ENCODE assay signal across 22 cellular contexts in the genomic region with DNA sequence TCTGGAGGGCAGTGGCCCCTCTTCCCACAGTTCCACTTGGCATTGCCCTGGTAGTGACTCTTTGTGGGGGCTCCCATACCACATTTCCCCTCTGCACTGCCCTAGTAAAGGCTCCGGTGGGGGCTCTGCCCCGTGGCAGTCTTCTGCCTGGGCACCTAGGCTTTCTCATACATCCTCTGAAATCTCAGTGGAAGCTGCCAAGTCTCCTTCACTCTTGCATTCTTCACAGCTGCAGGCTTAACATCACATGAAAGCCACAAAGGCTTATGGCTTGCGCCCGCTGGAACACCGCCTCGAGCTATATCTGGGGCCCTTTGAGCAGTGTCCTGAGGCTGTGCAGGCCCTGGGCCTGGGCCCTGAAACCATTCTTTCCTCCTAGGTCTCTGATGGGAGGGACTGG. TPM values are rescaled to one million over a fixed set of nuclear protein-coding genes. Genes with fewer than 3 reads are reported as not detected.
DNase-seq lines count a peak whose midpoint lies in the region; ATAC-seq and TF ChIP-seq lines count a peak whose summit lies in the region.
"Had no signal": no experiment of that assay in that cellular context is flagged by ENCODE, and none has a peak within 500 bp of the region (broad histone marks: within the 10 kb centered on the region; RNA-seq: fewer than 3 reads in every experiment).

No MANE protein-coding gene starts in this region.

- H3K36me3 Mint-ChIP-seq in GM23338 (ENCODE audit: low read depth) = no peaks in the 10 kb centered on the region

- H3K9me2 ChIP-seq in GM23338 (ENCODE audit: insufficient read depth) (no peaks in the 10 kb centered on the region), Karpas-422 (replicated peaks; ENCODE audit: insufficient read depth, low read length) (no peaks in the 10 kb centered on the region)

- no peaks in the 10 kb centered on the region for H3K4me1 ChIP-seq in GM23338 (ENCODE audit: insufficient read depth)
- H3K4me1 ChIP-seq in Karpas-422 (ENCODE audit: low read length) = no peaks in the 10 kb centered on the region
- H3K4me1 ChIP-seq: ascending aorta, spleen had no signal

- no peaks in the 10 kb centered on the region for H3K9me3 Mint-ChIP-seq in GM23338
- H3K9me3 Mint-ChIP-seq: activated naive CD4-positive, alpha-beta T cell treated with anti-CD3 and anti-CD28 coated beads for 36 hours; activated T-cell treated with anti-CD3 and anti-CD28 coated beads, Interleukin-2, amount 50 U/mL, for 4 hours; naive thymus-derived CD4-positive, alpha-beta T cell had no signal

- H4K20me1 ChIP-seq in GM23338 (replicated peaks; ENCODE audit: insufficient read depth) (no peaks in the 10 kb centered on the region; the same call in 1 of the 2 replicates), Karpas-422 (ENCODE audit: insufficient read depth, low read depth, low read length) (no peaks in the 10 kb centered on the region)

- no peak overlapping the region for H3K9ac ChIP-seq in SK-N-MC (ENCODE audit: insufficient read length)
- no peak overlapping the region for H3K9ac ChIP-seq in Karpas-422 (ENCODE audit: low read length)

- H3K27ac ChIP-seq in GM23338 (ENCODE audit: low read depth) = no peak overlapping the region
- peak overlapping the region; percentile 32; the same call in 1 of the 2 replicates for H3K27ac ChIP-seq in SK-N-MC
- H3K27ac ChIP-seq in Karpas-422 (ENCODE audit: low read length) = no peak overlapping the region
- H3K27ac ChIP-seq: ascending aorta, HL-60, spleen had no signal

- H3K4me1 Mint-ChIP-seq in GM23338 = no peaks in the 10 kb centered on the region; the same call in 2 of the 3 replicates

- TF ChIP-seq CTCF in GM23338 (conservative IDR thresholded peaks at IDR 0.05; ENCODE audit: low read depth in 2 of 2) = no peak
- no peak for TF ChIP-seq CTCF in fibroblast of villous mesenchyme (IDR thresholded peaks at IDR 0.05; ENCODE audit: insufficient read depth, low read depth, low read length)

- peak; percentile 50 for ATAC-seq in GM23338
- ATAC-seq: activated T-cell treated with anti-CD3 and anti-CD28 coated beads, Interleukin-2, amount 50 U/mL, for 4 hours; naive thymus-derived CD4-positive, alpha-beta T cell had no signal

- H3K79me2 ChIP-seq in GM23338 (replicated peaks; ENCODE audit: insufficient read depth) (no peaks in the 10 kb centered on the region), Karpas-422 (ENCODE audit: low read length) (no peaks in the 10 kb centered on the region)

- H3K27ac Mint-ChIP-seq in GM23338 = no peak overlapping the region
- H3K27ac Mint-ChIP-seq: activated naive CD4-positive, alpha-beta T cell treated with anti-CD3 and anti-CD28 coated beads for 36 hours had no signal

- DNase-seq in GM23338 (ENCODE audit: low spot score) (no peak), SK-N-MC (ENCODE audit: low read depth, low spot score) (no peak), fibroblast of villous mesenchyme (ENCODE audit: low read depth) (peak; percentile 28), myocyte (ENCODE audit: low read depth) (peak; percentile 21), T-helper 9 cell (no peak), NCI-H69 (lab: John Stamatoyannopoulos, UW) (no peak), Karpas-422 (no peak)
- DNase-seq: activated CD4-positive, CD25-positive, alpha-beta regulatory T cell treated with anti-CD3 and anti-CD28 coated beads, Interleukin-2, amount 50 U/mL, for 72 hours; activated naive CD4-positive, alpha-beta T cell treated with anti-CD3 and anti-CD28 coated beads for 36 hours; activated T-cell treated with anti-CD3 and anti-CD28 coated beads, Interleukin-2, amount 50 U/mL, for 4 hours; C1 segment of cervical spinal cord; glutamatergic neuron; H7; naive thymus-derived CD4-positive, alpha-beta T cell; NCI-H2081; NCI-H345; SHP77 treated with DMSO at 0.1 percent for 48 hours; spleen; stimulated activated CD4-positive, alpha-beta T cell treated with anti-CD3 and anti-CD28 coated beads, Interleukin-4, amount 100 ng/mL, for 1 hour; stimulated activated naive CD4-positive, alpha-beta T cell had no signal

- H3K9me3 ChIP-seq in SK-N-MC (ENCODE audit: low read depth, low read length) = no peaks in the 10 kb centered on the region
- no peaks in the 10 kb centered on the region for H3K9me3 ChIP-seq in Karpas-422 (ENCODE audit: low read length)
- H3K9me3 ChIP-seq: ascending aorta, spleen had no signal

- no peak overlapping the region for H3K4me3 Mint-ChIP-seq in GM23338
- H3K4me3 Mint-ChIP-seq: activated naive CD4-positive, alpha-beta T cell treated with anti-CD3 and anti-CD28 coated beads for 36 hours; activated T-cell treated with anti-CD3 and anti-CD28 coated beads, Interleukin-2, amount 50 U/mL, for 4 hours; naive thymus-derived CD4-positive, alpha-beta T cell had no signal

- H3K4me3 ChIP-seq in GM23338 (no peak overlapping the region), SK-N-MC (no peak overlapping the region), fibroblast of villous mesenchyme (ENCODE audit: low read depth, low read length) (no peak overlapping the region), Karpas-422 (ENCODE audit: low read length) (no peak overlapping the region)
- H3K4me3 ChIP-seq: ascending aorta, spleen had no signal

- no peaks in the 10 kb centered on the region for H3K36me3 ChIP-seq in GM23338 (ENCODE audit: insufficient read depth)
- H3K36me3 ChIP-seq in SK-N-MC (ENCODE audit: insufficient read depth, low read length) = no peaks in the 10 kb centered on the region; the same call in 1 of the 2 replicates
- H3K36me3 ChIP-seq in Karpas-422 (ENCODE audit: insufficient read depth, low read length) = no peaks in the 10 kb centered on the region

- H3K4me2 ChIP-seq in GM23338 (no peak overlapping the region), Karpas-422 (ENCODE audit: low read depth, low read length, poor library complexity, severe bottlenecking) (no peak overlapping the region)

- H2AFZ ChIP-seq in GM23338 = no peak overlapping the region
- no peak overlapping the region for H2AFZ ChIP-seq in Karpas-422 (ENCODE audit: low read length)

- 0 out of 2 replicates have a peak, but pooled peaks cover 2% of the 10 kb centered on the region for H3F3A ChIP-seq in GM23338 (replicated peaks; ENCODE audit: low read depth)

- H3K27me3 ChIP-seq in GM23338 (ENCODE audit: insufficient read depth) (no peaks in the 10 kb centered on the region), Karpas-422 (ENCODE audit: low read length) (no peaks in the 10 kb centered on the region)
- H3K27me3 ChIP-seq: ascending aorta, spleen had no signal

- H3K27me3 Mint-ChIP-seq in GM23338 (ENCODE audit: insufficient read depth, low read depth, poor library complexity) = peaks cover 3% of the 10 kb centered on the region
- H3K27me3 Mint-ChIP-seq: naive thymus-derived CD4-positive, alpha-beta T cell had no signal

TF ChIP-seq in GM23338, 12 proteins besides CTCF, POLR2A, EP300 and RAD21 (continues in another document):
- TF ChIP-seq JUNB (IDR thresholded peaks at IDR 0.05; ENCODE audit: unreplicated experiment) (no peak), ZNF114 (CRISPR knock-in tag; IDR thresholded peaks at IDR 0.05) (no peak), REST (IDR thresholded peaks at IDR 0.05; ENCODE audit: unreplicated experiment) (no peak)

RNA-seq across cellular contexts. Expression of gene PLEKHB1, which starts 25.3 kb away (rescaled TPM):
- total RNA-seq in GM23338 (2014; rRNA removed; shearing (Covaris generic)) = 10.3 and 20.1 TPM in 2 replicates
- 20.8 and 25.8 TPM in 2 replicates for polyA plus RNA-seq in GM23338 (2016; fragmentation: Nextera tagmentation; extraction: Ambion mirVana)
- total RNA-seq in fibroblast of villous mesenchyme (under 0.01 TPM in 1 of 2 replicates, not detected in the other), myocyte (0.32 and 0.68 TPM in 2 replicates)
- polyA plus RNA-seq in myocyte (2012) = 1.6 TPM
- total RNA-seq in Karpas-422 (2014; rRNA removed; shearing (Covaris generic); ENCODE audit: low replicate concordance) = 3.1 and 6.0 TPM in 2 replicates

Comparison
In these comparisons a context has a peak if more than half of its experiments do, and no peak if none do; other contexts are left out.
1. DNase-seq: peak in fibroblast of villous mesenchyme (single experiment) and myocyte (single experiment); none in GM23338 (single experiment), SK-N-MC (single experiment), T-helper 9 cell (single experiment), NCI-H69 (single experiment) and Karpas-422 (single experiment).